ENCODE assay signal across 26 cellular contexts in the genomic region with DNA sequence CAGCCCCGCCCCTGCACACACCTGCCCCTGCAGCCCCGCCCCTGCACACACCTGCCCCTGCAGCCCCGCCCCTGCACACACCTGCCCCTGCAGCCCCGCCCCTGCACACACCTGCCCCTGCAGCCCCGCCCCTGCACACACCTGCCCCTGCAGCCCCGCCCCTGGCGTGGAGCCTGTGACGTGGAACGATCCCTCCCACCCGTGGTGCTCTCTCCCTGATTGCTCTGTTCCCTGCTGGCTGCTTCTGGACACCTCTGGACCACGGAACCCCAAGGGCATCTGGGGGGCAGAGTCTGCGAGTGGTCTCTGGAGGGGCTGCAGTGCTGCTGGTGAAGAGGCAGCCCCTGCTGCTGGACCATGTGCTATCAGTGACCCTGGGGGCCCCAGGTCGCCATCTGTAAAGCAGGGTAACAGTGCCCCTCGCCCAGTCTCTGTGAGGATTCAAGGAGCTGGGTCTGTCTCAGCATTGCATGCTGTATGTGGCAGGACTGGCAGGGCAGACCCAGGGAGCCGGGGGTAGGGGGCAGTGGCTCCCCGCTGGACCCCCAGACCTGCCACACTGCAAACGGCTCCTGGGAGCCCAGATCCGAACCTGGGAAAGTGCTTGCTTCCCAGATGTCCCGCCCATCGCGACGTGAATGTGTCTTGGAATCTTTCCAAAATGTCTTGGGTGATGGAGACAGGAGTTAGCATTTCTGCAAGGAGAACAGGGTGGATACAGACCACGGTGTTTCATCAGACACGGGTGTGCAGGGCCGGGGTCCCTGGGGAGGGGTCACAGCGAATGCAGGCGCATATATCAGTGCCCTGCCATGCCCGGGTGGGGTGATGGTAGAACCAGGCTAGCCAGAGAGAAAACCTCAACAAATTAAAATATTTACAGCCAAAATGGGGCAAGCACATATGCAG. TPM values are rescaled to one million over a fixed set of nuclear protein-coding genes. Genes with fewer than 3 reads are reported as not detected.
"Had no signal": no experiment of that assay in that cellular context is flagged by ENCODE, and none has a peak within 500 bp of the region (broad histone marks: within the 10 kb centered on the region; RNA-seq: fewer than 3 reads in every experiment).

No MANE protein-coding gene starts in this region.

- H3K27ac Mint-ChIP-seq: activated CD4-positive, alpha-beta memory T cell treated with anti-CD3 and anti-CD28 coated beads, Interleukin-2, amount 10 ng/mL, durations not matched to agents 7 days and 5 days; activated naive CD4-positive, alpha-beta T cell treated with anti-CD3 and anti-CD28 coated beads, Interleukin-2, amount 50 U/mL, for 72 hours; activated naive CD8-positive, alpha-beta T cell treated with anti-CD3 and anti-CD28 coated beads, Interleukin-2, amount 50 U/mL, for 24 hours; T-cell had no signal

- H3K36me3 Mint-ChIP-seq: activated naive CD4-positive, alpha-beta T cell treated with anti-CD3 and anti-CD28 coated beads, Interleukin-2, amount 50 U/mL, for 72 hours; brain; T-cell had no signal

- H3K27ac ChIP-seq: VCaP had no signal

- H3K9me3 Mint-ChIP-seq: activated CD4-positive, alpha-beta memory T cell treated with anti-CD3 and anti-CD28 coated beads, Interleukin-2, amount 10 ng/mL, durations not matched to agents 7 days and 5 days; activated naive CD4-positive, alpha-beta T cell treated with anti-CD3 and anti-CD28 coated beads, Interleukin-2, amount 50 U/mL, for 72 hours; activated naive CD8-positive, alpha-beta T cell treated with anti-CD3 and anti-CD28 coated beads, Interleukin-2, amount 50 U/mL, for 24 hours; T-cell had no signal

- H3K27me3 Mint-ChIP-seq: activated CD4-positive, alpha-beta memory T cell treated with anti-CD3 and anti-CD28 coated beads, Interleukin-2, amount 10 ng/mL, durations not matched to agents 7 days and 5 days had no signal

- H3K4me1 Mint-ChIP-seq: activated CD4-positive, alpha-beta memory T cell treated with anti-CD3 and anti-CD28 coated beads, Interleukin-2, amount 10 ng/mL, durations not matched to agents 7 days and 5 days; activated naive CD8-positive, alpha-beta T cell treated with anti-CD3 and anti-CD28 coated beads, Interleukin-2, amount 50 U/mL, for 24 hours; T-cell had no signal

- DNase-seq: activated CD4-positive, alpha-beta memory T cell treated with anti-CD3 and anti-CD28 coated beads, Interleukin-2, amount 10 ng/mL, durations not matched to agents 7 days and 5 days; activated CD4-positive, alpha-beta T cell treated with anti-CD3 and anti-CD28 coated beads, Interleukin-2, amount 50 U/mL, for 1 hour; activated CD4-positive, CD25-positive, alpha-beta regulatory T cell; activated naive CD4-positive, alpha-beta T cell treated with Interleukin-2 at 50 U/mL for 16 hours; activated naive CD8-positive, alpha-beta T cell treated with anti-CD3 and anti-CD28 coated beads, Interleukin-2, amount 50 U/mL, for 24 hours; amniotic stem cell; IMR-90; KG1; NCI-H1048; NCI-H146; NCI-H187 treated with DMSO at 0.1 percent for 48 hours; NCI-H2081 treated with DMSO at 0.1 percent for 48 hours; NCI-H446; NCI-H524; PC-3; SIG-M5; T-cell; T-helper 2 cell; T1000 had no signal

- H3K4me3 Mint-ChIP-seq: activated CD4-positive, alpha-beta memory T cell treated with anti-CD3 and anti-CD28 coated beads, Interleukin-2, amount 10 ng/mL, durations not matched to agents 7 days and 5 days; activated naive CD8-positive, alpha-beta T cell treated with anti-CD3 and anti-CD28 coated beads, Interleukin-2, amount 50 U/mL, for 24 hours; brain; T-cell had no signal

- ATAC-seq: activated naive CD4-positive, alpha-beta T cell treated with anti-CD3 and anti-CD28 coated beads, Interleukin-2, amount 50 U/mL, for 72 hours; activated naive CD8-positive, alpha-beta T cell treated with anti-CD3 and anti-CD28 coated beads, Interleukin-2, amount 50 U/mL, for 24 hours; PC-3; T-cell had no signal

RNA-seq across cellular contexts. Expression of gene NKX6-2, which starts 27.9 kb away (rescaled TPM):
- total RNA-seq: activated CD4-positive, alpha-beta memory T cell treated with anti-CD3 and anti-CD28 coated beads, Interleukin-2, amount 10 ng/mL, durations not matched to agents 7 days and 5 days; activated CD8-positive, alpha-beta memory T cell treated with anti-CD3 and anti-CD28 coated beads for 36 hours; activated naive CD4-positive, alpha-beta T cell treated with anti-CD3 and anti-CD28 coated beads, Interleukin-2, amount 50 U/mL, for 72 hours; astrocyte; IMR-90; LHCN-M2; M059J; PC-3; T-cell had no signal
- polyA plus RNA-seq: IMR-90 had no signal
